ENCODE assay signal across 8 cellular contexts in the genomic region with DNA sequence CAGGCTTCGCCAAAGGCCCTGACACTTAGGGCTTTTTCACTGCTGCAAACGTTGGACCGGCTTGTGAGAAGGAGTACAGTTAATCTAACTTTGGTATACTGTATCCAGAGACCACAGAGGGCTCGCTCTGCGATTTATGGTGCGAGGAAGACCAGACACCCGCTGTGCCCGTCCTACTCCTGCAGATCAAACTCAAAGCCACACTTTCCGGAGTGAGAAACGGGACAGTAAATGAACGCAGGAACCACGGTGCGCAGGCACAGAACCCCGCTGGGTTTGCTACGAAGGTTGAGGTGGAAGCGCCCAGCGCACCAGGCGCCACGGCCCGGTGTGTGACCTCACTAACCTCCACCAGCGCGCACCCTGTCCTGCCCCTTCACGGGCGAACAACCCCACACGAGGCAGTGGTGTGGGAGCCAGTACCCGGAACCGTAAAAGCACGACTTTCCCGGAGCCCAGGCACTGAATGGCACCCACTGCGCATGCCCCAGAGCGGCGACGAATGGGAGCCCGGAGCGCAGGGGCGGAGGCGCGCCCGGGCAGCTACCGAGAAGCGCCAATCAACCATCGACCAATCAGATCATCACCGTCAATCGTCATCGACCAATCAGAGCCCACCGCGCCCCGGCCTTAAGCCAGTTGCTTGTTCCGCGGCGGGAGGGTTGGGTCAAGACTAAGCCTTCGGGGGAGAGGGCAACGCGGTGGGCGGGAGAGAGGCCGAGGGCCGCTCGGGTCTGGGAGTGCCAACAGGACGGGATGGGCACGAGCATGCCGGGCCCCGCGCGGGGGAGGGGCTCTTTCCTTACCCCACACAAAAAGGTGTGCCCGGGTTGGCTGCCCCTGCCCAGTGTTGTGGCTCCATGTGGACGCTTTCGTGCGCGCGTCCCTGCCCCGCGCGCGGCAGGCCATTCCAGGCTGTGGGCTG. TPM values are rescaled to one million over a fixed set of nuclear protein-coding genes. Genes with fewer than 3 reads are reported as not detected.
DNase-seq lines count a peak whose midpoint lies in the region; ATAC-seq and TF ChIP-seq lines count a peak whose summit lies in the region.

No MANE protein-coding gene starts in this region.

- H3K36me3 Mint-ChIP-seq in activated T-helper 17 cell treated with anti-CD3 and anti-CD28 coated beads, Interleukin-2, amount 50 U/mL, for 72 hours (ENCODE audit: low read depth) = no peaks in the 10 kb centered on the region
- H3K36me3 Mint-ChIP-seq in natural killer cell = no peaks in the 10 kb centered on the region

- H3K27me3 Mint-ChIP-seq in activated T-helper 17 cell treated with anti-CD3 and anti-CD28 coated beads, Interleukin-2, amount 50 U/mL, for 72 hours = no peaks in the 10 kb centered on the region
- H3K27me3 Mint-ChIP-seq in natural killer cell (ENCODE audit: low read depth in 2 of 2) = no peaks in the 10 kb centered on the region

- H3K9me3 Mint-ChIP-seq in activated T-helper 17 cell treated with anti-CD3 and anti-CD28 coated beads, Interleukin-2, amount 50 U/mL, for 72 hours = no peaks in the 10 kb centered on the region
- no peaks in the 10 kb centered on the region for H3K9me3 Mint-ChIP-seq in natural killer cell

- no peaks in the 10 kb centered on the region for H3K4me1 Mint-ChIP-seq in activated T-helper 17 cell treated with anti-CD3 and anti-CD28 coated beads, Interleukin-2, amount 50 U/mL, for 72 hours
- peaks cover 0 to 9% of the 10 kb centered on the region in 2 donors for H3K4me1 Mint-ChIP-seq in natural killer cell

- peak overlapping the region; percentile 62 for H3K27ac Mint-ChIP-seq in activated T-helper 17 cell treated with anti-CD3 and anti-CD28 coated beads, Interleukin-2, amount 50 U/mL, for 72 hours
- H3K27ac Mint-ChIP-seq in natural killer cell = peak overlapping the region; percentile 82 to 88

- intact Hi-C loops in natural killer cell (cut with micrococcal nuclease) = loop anchor here (2.0 kb wide), 1 partner anchor 26 kb away; the partner anchor contains the start of gene PRAF2

- H3K4me3 ChIP-seq in fibroblast of pulmonary artery (replicated peaks; ENCODE audit: low read depth, low read length) = peak overlapping the region; percentile 75

- peak; percentile 98 for ATAC-seq in activated T-helper 17 cell treated with anti-CD3 and anti-CD28 coated beads, Interleukin-2, amount 50 U/mL, for 72 hours (replicated peaks)
- ATAC-seq in natural killer cell = peak; percentile 93 to 98 (median 95)

- H3K4me3 Mint-ChIP-seq in activated T-helper 17 cell treated with anti-CD3 and anti-CD28 coated beads, Interleukin-2, amount 50 U/mL, for 72 hours = peak overlapping the region; percentile 85
- H3K4me3 Mint-ChIP-seq in natural killer cell = peak overlapping the region; percentile 88

- no peak for TF ChIP-seq CTCF in fibroblast of pulmonary artery (IDR thresholded peaks at IDR 0.05; ENCODE audit: low read length, missing control alignments)
- TF ChIP-seq CTCF in natural killer cell (IDR thresholded peaks at IDR 0.05) = no peak

- DNase-seq in EH (ENCODE audit: low read depth) (peak; percentile 93), GOT3 (lab: John Stamatoyannopoulos, UW) (peak; percentile 74), LHCN-M2 (ENCODE audit: low read depth) (peak; percentile 88), RPMI7951 (ENCODE audit: low read depth) (peak; percentile 95), fibroblast of pulmonary artery (ENCODE audit: low read depth) (peak; percentile 93), natural killer cell (peak; percentile 83)
- DNase-seq in stimulated activated naive CD4-positive, alpha-beta T cell (lab: John Stamatoyannopoulos, UW) = peak; percentile 78 to 89 (median 86)

RNA-seq across cellular contexts. Expression of gene WDR45, which starts 21.3 kb away (rescaled TPM):
- total RNA-seq in LHCN-M2 (2014; rRNA removed) = 44.9 and 52.1 TPM in 2 replicates
- 57.9 TPM for polyA plus RNA-seq in LHCN-M2 (2012)
- 65.5 and 76.1 TPM in 2 replicates for total RNA-seq in RPMI7951 (2014; rRNA removed; shearing (Covaris generic))
- total RNA-seq in activated T-helper 17 cell treated with anti-CD3 and anti-CD28 coated beads, Interleukin-2, amount 50 U/mL, for 72 hours = 10 to 100 TPM; 40.6 to 44.5 TPM
- total RNA-seq in natural killer cell = 100 to 1,000 TPM; 116 to 142 (median 134) TPM

RNA-seq across cellular contexts. Expression of gene GPKOW, which starts 22.6 kb away (rescaled TPM):
- total RNA-seq in LHCN-M2 (2014; rRNA removed) (25.4 and 26.2 TPM in 2 replicates), natural killer cell (10 to 100 TPM; 22.4 to 26.0 (median 25.3) TPM)
- 27.5 TPM for polyA plus RNA-seq in LHCN-M2 (2012)
- total RNA-seq in RPMI7951 (2014; rRNA removed; shearing (Covaris generic)) = 39.6 and 47.1 TPM in 2 replicates
- total RNA-seq in activated T-helper 17 cell treated with anti-CD3 and anti-CD28 coated beads, Interleukin-2, amount 50 U/mL, for 72 hours = 10 to 100 TPM; 17.3 to 18.1 TPM

RNA-seq across cellular contexts. Expression of gene PRAF2, which starts 27.2 kb away (rescaled TPM):
- total RNA-seq in LHCN-M2 (2014; rRNA removed) (17.5 and 18.5 TPM in 2 replicates), natural killer cell (10 to 100 TPM; 18.1 to 24.8 (median 19.9) TPM)
- 84.0 TPM for polyA plus RNA-seq in LHCN-M2 (2012)
- 19.9 and 21.1 TPM in 2 replicates for total RNA-seq in RPMI7951 (2014; rRNA removed; shearing (Covaris generic))
- total RNA-seq in activated T-helper 17 cell treated with anti-CD3 and anti-CD28 coated beads, Interleukin-2, amount 50 U/mL, for 72 hours = 10 to 100 TPM; 14.3 to 21.7 TPM

RNA-seq across cellular contexts. Expression of gene CCDC120, which starts 42.2 kb away (rescaled TPM):
- total RNA-seq in LHCN-M2 (2014; rRNA removed) (not detected in 2 replicates), natural killer cell (10 to 100 TPM; 12.5 to 14.2 (median 13.0) TPM)
- polyA plus RNA-seq in LHCN-M2 (2012) = 0.02 TPM
- 0.72 and 1.1 TPM in 2 replicates for total RNA-seq in RPMI7951 (2014; rRNA removed; shearing (Covaris generic))
- total RNA-seq in activated T-helper 17 cell treated with anti-CD3 and anti-CD28 coated beads, Interleukin-2, amount 50 U/mL, for 72 hours = 1 to 10 TPM; 6.9 to 7.3 TPM

RNA-seq across cellular contexts. Expression of gene TFE3, which starts 57.8 kb away (rescaled TPM):
- 58.9 and 61.5 TPM in 2 replicates for total RNA-seq in LHCN-M2 (2014; rRNA removed)
- polyA plus RNA-seq in LHCN-M2 (2012) = 65.9 TPM
- 46.8 and 49.0 TPM in 2 replicates for total RNA-seq in RPMI7951 (2014; rRNA removed; shearing (Covaris generic))
- 10 to 100 TPM; 35.0 to 38.9 TPM for total RNA-seq in activated T-helper 17 cell treated with anti-CD3 and anti-CD28 coated beads, Interleukin-2, amount 50 U/mL, for 72 hours
- 10 to 100 TPM; 43.8 to 57.5 (median 43.9) TPM for total RNA-seq in natural killer cell

Comparison
In these comparisons a context has a peak if more than half of its experiments do, and no peak if none do; other contexts are left out.
1. Peak in every context shown above with its lines: DNase-seq, ATAC-seq and H3K4me3 ChIP-seq.